In the genomic region with DNA sequence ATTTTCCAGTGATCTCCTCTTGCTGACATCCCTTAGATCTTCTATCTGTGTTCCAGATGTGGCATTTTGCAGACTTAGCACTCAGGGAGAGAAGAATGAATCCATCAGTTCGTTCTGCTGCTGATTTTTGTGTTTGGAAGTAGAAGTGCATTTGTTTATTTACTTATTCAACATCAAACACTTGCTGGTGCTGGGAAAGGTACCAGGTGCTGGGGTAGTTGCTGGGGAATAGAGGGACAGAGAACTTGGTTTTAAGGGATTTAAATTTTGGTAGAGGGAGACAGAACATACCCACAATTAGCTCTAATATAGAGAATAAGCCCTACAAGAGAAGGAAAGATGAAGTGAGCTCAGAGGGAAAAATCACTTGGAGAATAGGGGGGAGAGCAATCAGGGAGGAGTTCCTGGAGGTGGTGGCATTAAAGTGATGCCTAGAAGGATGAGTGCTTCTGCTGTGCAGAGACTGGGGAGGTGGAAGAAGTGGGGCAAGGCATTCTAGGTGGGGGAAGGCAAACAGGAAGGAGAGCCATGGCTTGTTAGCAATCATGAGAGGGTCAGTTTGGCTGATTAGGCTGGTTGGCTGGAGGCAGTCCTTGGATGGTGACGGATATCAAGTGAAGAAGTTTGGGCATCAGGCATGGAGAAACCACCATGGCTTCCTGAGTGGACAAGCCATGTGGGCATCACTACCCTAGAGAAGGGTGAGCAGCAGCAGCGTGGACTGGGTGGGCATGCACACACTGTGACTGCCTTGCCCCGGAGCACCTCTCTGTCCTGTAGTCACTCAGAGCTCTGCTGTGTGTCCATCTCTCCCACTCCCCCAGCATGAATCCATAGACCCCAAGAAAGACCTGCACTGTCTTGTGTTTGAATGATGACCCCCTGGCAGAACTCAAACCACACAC, we compare ENCODE assay signal across 19 cellular contexts.
"Had no signal": no experiment of that assay in that cellular context is flagged by ENCODE, and none has a peak within 500 bp of the region (broad histone marks: within the 10 kb centered on the region; RNA-seq: fewer than 3 reads in every experiment).

No MANE protein-coding gene starts in this region.

- H3K27ac ChIP-seq: psoas muscle, tibial artery, vagina had no signal

- H3K27ac Mint-ChIP-seq: activated CD4-positive, alpha-beta T cell treated with anti-CD3 and anti-CD28 coated beads, Interleukin-2, amount 10 ng/mL, durations not matched to agents 24 days and 14 days; activated CD8-positive, alpha-beta T cell treated with anti-CD3 and anti-CD28 coated beads for 36 hours; activated naive CD4-positive, alpha-beta T cell treated with anti-CD3 and anti-CD28 coated beads for 36 hours; activated T-cell treated with anti-CD3 and anti-CD28 coated beads, Interleukin-2, amount 50 U/mL, for 24 hours; dendritic cell treated with granulocyte-macrophage colony-stimulating factor and Interleukin-4, amounts not matched to agents 40 ng/mL and 50 ng/mL, for 4 days had no signal

- H3K4me1 ChIP-seq: psoas muscle, tibial artery had no signal

- H3K27me3 ChIP-seq: vagina had no signal

- H3K36me3 ChIP-seq: left lung, tibial artery, vagina had no signal

- H3K9me3 ChIP-seq: left lung, psoas muscle, tibial artery, vagina had no signal

- H3K4me3 Mint-ChIP-seq: activated CD4-positive, alpha-beta T cell treated with anti-CD3 and anti-CD28 coated beads, Interleukin-2, amount 10 ng/mL, durations not matched to agents 24 days and 14 days; activated CD8-positive, alpha-beta T cell treated with anti-CD3 and anti-CD28 coated beads for 36 hours; activated naive CD4-positive, alpha-beta T cell treated with anti-CD3 and anti-CD28 coated beads for 36 hours; activated T-cell treated with anti-CD3 and anti-CD28 coated beads, Interleukin-2, amount 50 U/mL, for 24 hours; dendritic cell treated with granulocyte-macrophage colony-stimulating factor and Interleukin-4, amounts not matched to agents 40 ng/mL and 50 ng/mL, for 4 days; nephron progenitor cell had no signal

- H3K9me3 Mint-ChIP-seq: activated CD4-positive, alpha-beta T cell treated with anti-CD3 and anti-CD28 coated beads, Interleukin-2, amount 10 ng/mL, durations not matched to agents 24 days and 14 days; activated CD8-positive, alpha-beta T cell treated with anti-CD3 and anti-CD28 coated beads for 36 hours; activated naive CD4-positive, alpha-beta T cell treated with anti-CD3 and anti-CD28 coated beads for 36 hours; activated T-cell treated with anti-CD3 and anti-CD28 coated beads, Interleukin-2, amount 50 U/mL, for 24 hours; dendritic cell treated with granulocyte-macrophage colony-stimulating factor and Interleukin-4, amounts not matched to agents 40 ng/mL and 50 ng/mL, for 4 days; nephron progenitor cell had no signal

- ATAC-seq: activated CD8-positive, alpha-beta T cell treated with anti-CD3 and anti-CD28 coated beads for 36 hours; psoas muscle; right cardiac atrium; stimulated activated naive CD8-positive, alpha-beta T cell treated with anti-CD3 and anti-CD28 coated beads, Interleukin-15, Interleukin-2, amounts not matched to agents 100 U/mL and 50 U/mL, for 24 hours had no signal

- DNase-seq: activated CD4-positive, alpha-beta T cell treated with anti-CD3 and anti-CD28 coated beads, Interleukin-2, amount 10 ng/mL, durations not matched to agents 24 days and 14 days; activated CD8-positive, alpha-beta T cell treated with anti-CD3 and anti-CD28 coated beads for 36 hours; activated naive CD4-positive, alpha-beta T cell treated with anti-CD3 and anti-CD28 coated beads for 36 hours; activated T-cell treated with anti-CD3 and anti-CD28 coated beads, Interleukin-2, amount 50 U/mL, for 24 hours; aorta; cerebellar nuclear complex; effector CD8-positive, alpha-beta T cell; foreskin fibroblast; left lung; nephron progenitor cell; psoas muscle; right cardiac atrium; stimulated activated CD4-positive, alpha-beta T cell treated with anti-CD3 and anti-CD28 coated beads, Interleukin-2, amount 100 ng/mL, for 24 hours; stimulated activated naive CD8-positive, alpha-beta T cell treated with anti-CD3 and anti-CD28 coated beads, Interleukin-15, Interleukin-2, amounts not matched to agents 100 U/mL and 50 U/mL, for 24 hours; substantia nigra; T1000; tibial artery had no signal

- H3K4me3 ChIP-seq: left lung, psoas muscle, tibial artery, vagina had no signal
